ENCODE assay signal across 21 cellular contexts in genomic region chr1:8720347-8720746, GRCh38.
DNase-seq lines count a peak whose midpoint lies in the region; ATAC-seq and TF ChIP-seq lines count a peak whose summit lies in the region.
"Had no signal": no experiment of that assay in that cellular context is flagged by ENCODE, and none has a peak within 500 bp of the region (broad histone marks: within the 10 kb centered on the region; RNA-seq: fewer than 3 reads in every experiment).

No MANE protein-coding gene starts in this region.

- peaks cover 77% of the 10 kb centered on the region for H3K4me1 Mint-ChIP-seq in brain
- H3K4me1 Mint-ChIP-seq in mesothelial cell of epicardium, result peaks cover 20% of the 10 kb centered on the region

- no peaks in the 10 kb centered on the region for H3K36me3 ChIP-seq in HEK293 (ENCODE audit: control insufficient read depth in 2 of 2, insufficient read depth in 1 of 2, low read length in 2 of 2)
- H3K36me3 ChIP-seq in aorta (ENCODE audit: control insufficient read depth in 1 of 2, insufficient read depth in 2 of 2, low read length in 1 of 2), result no peaks in the 10 kb centered on the region
- H3K36me3 ChIP-seq: SJSA1 had no signal

- H3K4me1 ChIP-seq in HEK293 (ENCODE audit: control insufficient read depth, insufficient read depth, low read length) (peaks cover 21% of the 10 kb centered on the region), aorta (ENCODE audit: control insufficient read depth in 1 of 2, insufficient read depth in 2 of 2, low read length in 2 of 2) (peaks cover 0 to 1% of the 10 kb centered on the region in 2 donors)

- CTCF ChIA-PET in HEK293 (lab: Yijun Ruan, JAX), result interaction anchor here (0.6 to 0.7 kb wide), 3 partner anchors 115 to 313 kb away, joined by 3 read pairs; no protein-coding TSS in a partner anchor

- WGBS in aorta, 2 donors, result 97 to 98% methylated on average over 8 of the region's 8 CpGs

- no peaks in the 10 kb centered on the region for H3K27me3 ChIP-seq in aorta (ENCODE audit: control insufficient read depth in 1 of 2, insufficient read depth in 2 of 2, low read length in 1 of 2)
- H3K27me3 ChIP-seq: SJSA1 had no signal

- DNase-seq in mesothelial cell of epicardium (ENCODE audit: low spot score in 2 of 2, unreplicated experiment in 2 of 2) (no peak), T1000 (lab: John Stamatoyannopoulos, UW) (no peak), aorta (no peak), DMS153 (lab: John Stamatoyannopoulos, UW) (no peak), NCI-H510A treated with DMSO at 0.1 percent for 48 hours (lab: John Stamatoyannopoulos, UW) (no peak)
- DNase-seq: CD8-positive, alpha-beta T cell; DND-41; H7; HFFc6; KG1; MM.1S; NCI-H1694; NCI-H2081; NCI-H2227 treated with DMSO at 0.1 percent for 48 hours; NCI-H69; Right ventricle myocardium superior; RPMI8226 had no signal

- H3K27ac ChIP-seq in HEK293 (ENCODE audit: extremely low read depth, low read depth, low read length), result no peak overlapping the region
- H3K27ac ChIP-seq in aorta (ENCODE audit: low read depth in 1 of 2, low read length in 2 of 2), result no peak overlapping the region
- H3K27ac ChIP-seq: C4-2B, SJSA1 had no signal

- H3K9me3 ChIP-seq in HEK293 (ENCODE audit: control insufficient read depth, insufficient read depth, low read depth, low read length), result no peaks in the 10 kb centered on the region
- H3K9me3 ChIP-seq in aorta (ENCODE audit: control insufficient read depth, low read length), result no peaks in the 10 kb centered on the region
- H3K9me3 ChIP-seq: SJSA1 had no signal

- ATAC-seq in aorta (ENCODE audit: low FRiP score), result no peak
- ATAC-seq: CD8-positive, alpha-beta T cell had no signal

- intact Hi-C loops in aorta (cut with DNase I), result loop anchor here in 1 of 2 donors (10.0 kb wide), 1 partner anchor 46 kb away; no protein-coding TSS in a partner anchor

- no peak overlapping the region for H3K4me3 Mint-ChIP-seq in brain
- no peak overlapping the region for H3K4me3 Mint-ChIP-seq in mesothelial cell of epicardium
- H3K4me3 Mint-ChIP-seq: CD8-positive, alpha-beta T cell; HFFc6 had no signal

- no peak overlapping the region for H3K4me3 ChIP-seq in HEK293 (ENCODE audit: low read depth, low read length)
- no peak overlapping the region for H3K4me3 ChIP-seq in aorta (ENCODE audit: low read length in 2 of 2)
- H3K4me3 ChIP-seq: SJSA1 had no signal

- POLR2A ChIA-PET in HEK293 (lab: Yijun Ruan, JAX), result no interaction called here

- H3K27ac Mint-ChIP-seq in brain, result peak overlapping the region in 3 of 5 experiments; percentile 27 to 61 (median 60)
- peak overlapping the region; percentile 1 for H3K27ac Mint-ChIP-seq in mesothelial cell of epicardium
- H3K27ac Mint-ChIP-seq: CD8-positive, alpha-beta T cell; HFFc6 had no signal

- TF ChIP-seq CTCF in HEK293 (tag by site-specific recombination; IDR thresholded peaks at IDR 0.05) (no peak), brain (conservative IDR thresholded peaks at IDR 0.05) (no peak), mesothelial cell of epicardium (IDR thresholded peaks at IDR 0.05; ENCODE audit: unreplicated experiment) (no peak)

- H3K36me3 Mint-ChIP-seq in brain, result peaks cover 15% of the 10 kb centered on the region
- peaks cover 4% of the 10 kb centered on the region for H3K36me3 Mint-ChIP-seq in mesothelial cell of epicardium
- H3K36me3 Mint-ChIP-seq: CD8-positive, alpha-beta T cell had no signal

- H3K27me3 Mint-ChIP-seq in brain, result no peaks in the 10 kb centered on the region
- H3K27me3 Mint-ChIP-seq in mesothelial cell of epicardium (ENCODE audit: low read depth), result no peaks in the 10 kb centered on the region

- H3K9me3 Mint-ChIP-seq in brain, result peaks cover 0 to 4% (median 0%) of the 10 kb centered on the region in 5 experiments
- no peaks in the 10 kb centered on the region for H3K9me3 Mint-ChIP-seq in mesothelial cell of epicardium
- H3K9me3 Mint-ChIP-seq: CD8-positive, alpha-beta T cell; HFFc6 had no signal

TF ChIP-seq in HEK293, 187 proteins besides CTCF, POLR2A, EP300 and RAD21:
- no peak for TF ChIP-seq ZNF830 (tag by site-specific recombination; IDR thresholded peaks at IDR 0.05; ENCODE audit: low read depth)
- TF ChIP-seq IKZF3 (tag by site-specific recombination; IDR thresholded peaks at IDR 0.05), result no peak
- peak; percentile 99 for TF ChIP-seq ZNF596 (tag by site-specific recombination; IDR thresholded peaks at IDR 0.05)
- no peak for TF ChIP-seq TCF7L2 (IDR thresholded peaks at IDR 0.05; ENCODE audit: borderline replicate concordance, low read depth, low read length)
